In the genomic region with DNA sequence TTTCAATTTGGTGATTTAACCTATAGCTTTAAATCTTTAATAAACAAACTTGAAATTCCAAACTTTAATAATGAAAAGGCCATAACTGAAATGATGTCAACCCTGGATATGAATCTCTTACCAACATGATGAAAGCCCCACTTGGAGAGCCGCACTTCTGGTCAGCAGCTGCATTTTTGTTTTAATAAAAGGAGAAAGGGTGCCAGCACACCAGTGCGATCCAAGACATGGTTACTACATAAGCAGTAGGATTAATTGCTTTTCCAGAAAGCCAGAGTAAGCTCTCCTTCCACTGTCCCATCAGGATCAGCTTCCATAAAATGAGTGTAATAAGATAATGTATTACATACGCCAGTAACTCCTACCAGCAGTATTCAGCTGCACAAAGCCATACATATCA, we compare ENCODE assay signal across 18 cellular contexts. TPM values are rescaled to one million over a fixed set of nuclear protein-coding genes. Genes with fewer than 3 reads are reported as not detected.
A peak's percentile ranks its signal among the peaks of the same experiment; 100 is the strongest.
DNase-seq lines count a peak whose midpoint lies in the region; FAIRE-seq and TF ChIP-seq lines count a peak whose summit lies in the region.
"Had no signal": no experiment of that assay in that cellular context is flagged by ENCODE, and none has a peak within 500 bp of the region (broad histone marks: within the 10 kb centered on the region; RNA-seq: fewer than 3 reads in every experiment).

No MANE protein-coding gene starts in this region.

- FAIRE-seq in small intestine (lab: Jason Lieb, UNC) = no peak
- FAIRE-seq: G401.6, GM12891, HepG2 had no signal

- no peak overlapping the region for H2AFZ ChIP-seq in Karpas-422 (ENCODE audit: low read length)
- H2AFZ ChIP-seq in hepatocyte = no peak overlapping the region
- H2AFZ ChIP-seq: GM23338 had no signal

- H3K4me2 ChIP-seq in Karpas-422 (ENCODE audit: low read depth, low read length, poor library complexity, severe bottlenecking) (no peak overlapping the region), hepatocyte (peak overlapping the region; percentile 44)
- H3K4me2 ChIP-seq: GM23338 had no signal

- no peak overlapping the region for H3K4me3 ChIP-seq in AG10803 (ENCODE audit: low read length)
- no peak overlapping the region for H3K4me3 ChIP-seq in Karpas-422 (ENCODE audit: low read length)
- no peak overlapping the region for H3K4me3 ChIP-seq in fibroblast of mammary gland (ENCODE audit: control insufficient read depth, low read depth, low read length)
- no peak overlapping the region for H3K4me3 ChIP-seq in hepatocyte
- H3K4me3 ChIP-seq in small intestine (ENCODE audit: low read depth in 1 of 2, low read length in 2 of 2) = no peak overlapping the region
- H3K4me3 ChIP-seq in foreskin fibroblast (ENCODE audit: low read depth in 1 of 2, low read length in 2 of 2) = no peak overlapping the region
- H3K4me3 ChIP-seq: GM23338 had no signal

- no peaks in the 10 kb centered on the region for H3K79me2 ChIP-seq in Karpas-422 (ENCODE audit: low read length)
- H3K79me2 ChIP-seq in hepatocyte = no peaks in the 10 kb centered on the region

- H3K4me1 ChIP-seq in Karpas-422 (ENCODE audit: low read length) (peaks cover 15% of the 10 kb centered on the region), hepatocyte (ENCODE audit: insufficient read depth) (no peaks in the 10 kb centered on the region), small intestine (ENCODE audit: control insufficient read depth in 2 of 2, insufficient read depth in 1 of 2, low read depth in 1 of 2, low read length in 1 of 2) (no peaks in the 10 kb centered on the region)

- H3K27ac ChIP-seq in Karpas-422 (ENCODE audit: low read length) (no peak overlapping the region), hepatocyte (no peak overlapping the region), small intestine (ENCODE audit: low read depth in 1 of 2, low read length in 1 of 2) (no peak overlapping the region)
- H3K27ac ChIP-seq: C4-2B had no signal

- H3K9me2 ChIP-seq in Karpas-422 (replicated peaks; ENCODE audit: insufficient read depth, low read length) (no peaks in the 10 kb centered on the region), hepatocyte (replicated peaks; ENCODE audit: insufficient read depth) (no peaks in the 10 kb centered on the region)

- no peaks in the 10 kb centered on the region for H4K20me1 ChIP-seq in Karpas-422 (ENCODE audit: insufficient read depth, low read depth, low read length)
- H4K20me1 ChIP-seq in hepatocyte (ENCODE audit: insufficient read depth, poor library complexity, severe bottlenecking) = no peaks in the 10 kb centered on the region

- TF ChIP-seq CTCF in AG10803 (conservative IDR thresholded peaks at IDR 0.05; ENCODE audit: low read length) = no peak
- TF ChIP-seq CTCF in fibroblast of mammary gland (conservative IDR thresholded peaks at IDR 0.05; ENCODE audit: control insufficient read depth, insufficient read depth, low read depth, low read length) = no peak
- no peak for TF ChIP-seq CTCF in hepatocyte (IDR thresholded peaks at IDR 0.05; ENCODE audit: poor library complexity)
- TF ChIP-seq CTCF in foreskin fibroblast (IDR thresholded peaks at IDR 0.05; ENCODE audit: low read depth, low read length) = no peak

- 52% methylated on average over 3 of the region's 3 CpGs for WGBS in hepatocyte (ENCODE audit: low lambda C conversion rate, missing lambda C conversion rate)
- 72 to 90% (median 87%) methylated on average over 3 of the region's 3 CpGs for WGBS in small intestine, 3 donors

- H3K36me3 ChIP-seq in Karpas-422 (ENCODE audit: insufficient read depth, low read length) (no peaks in the 10 kb centered on the region), hepatocyte (replicated peaks; ENCODE audit: insufficient read depth, low read depth) (no peaks in the 10 kb centered on the region), small intestine (ENCODE audit: control insufficient read depth in 2 of 2, insufficient read depth in 2 of 2, low read length in 2 of 2) (no peaks in the 10 kb centered on the region)
- H3K36me3 ChIP-seq: BE2C had no signal

- DNase-seq in AG10803 (ENCODE audit: low read depth) (peak; percentile 35), Karpas-422 (peak; percentile 22), fibroblast of mammary gland (ENCODE audit: low read depth) (peak; percentile 5), hepatocyte (ENCODE audit: low spot score) (no peak), small intestine (no peak), hypothalamus (lab: John Stamatoyannopoulos, UW) (no peak), foreskin fibroblast (no peak)
- DNase-seq: BE2C; CD4-positive, alpha-beta memory T cell; DMS79; H9 had no signal

- H3K9ac ChIP-seq in Karpas-422 (ENCODE audit: low read length) = no peak overlapping the region

- peaks cover 9% of the 10 kb centered on the region; the same call in 1 of the 2 replicates for H3K9me3 ChIP-seq in Karpas-422 (ENCODE audit: low read length)
- no peaks in the 10 kb centered on the region for H3K9me3 ChIP-seq in hepatocyte (ENCODE audit: low read depth)
- H3K9me3 ChIP-seq in small intestine (ENCODE audit: control insufficient read depth, low read depth) = no peaks in the 10 kb centered on the region

- H3K27me3 ChIP-seq in Karpas-422 (ENCODE audit: low read length) (peaks cover 5% of the 10 kb centered on the region; the same call in 1 of the 2 replicates), hepatocyte (no peaks in the 10 kb centered on the region), small intestine (ENCODE audit: control insufficient read depth in 2 of 2, insufficient read depth in 2 of 2, low read length in 2 of 2) (no peaks in the 10 kb centered on the region)
- H3K27me3 ChIP-seq: BE2C had no signal

RNA-seq across cellular contexts. Expression of a gene that starts 26.2 kb away (rescaled TPM):
- not detected in 2 replicates for total RNA-seq in Karpas-422 (2014; rRNA removed; shearing (Covaris generic); ENCODE audit: low replicate concordance)
- not detected in 2 replicates for total RNA-seq in hepatocyte
- polyA plus RNA-seq in hepatocyte (not detected in 2 replicates), small intestine (not detected)
- total RNA-seq: A172; CD4-positive, alpha-beta memory T cell; GM23338; H9; HepG2; HT1080 had no signal
- polyA plus RNA-seq: CD4-positive, alpha-beta memory T cell had no signal

Comparison
In these comparisons a context has a peak if more than half of its experiments do, and no peak if none do; other contexts are left out.
1. DNase-seq: peak in AG10803 (single experiment), Karpas-422 (single experiment) and fibroblast of mammary gland (single experiment); none in hepatocyte (single experiment), small intestine (single experiment), hypothalamus (0 of 51) and foreskin fibroblast (0 of 2).